ENCODE assay signal across 22 cellular contexts in genomic region chr20:11437611-11438380, GRCh38.
DNase-seq lines count a peak whose midpoint lies in the region; ATAC-seq, FAIRE-seq and TF ChIP-seq lines count a peak whose summit lies in the region.
"Had no signal": no experiment of that assay in that cellular context is flagged by ENCODE, and none has a peak within 500 bp of the region (broad histone marks: within the 10 kb centered on the region; RNA-seq: fewer than 3 reads in every experiment).

No MANE protein-coding gene starts in this region.

- no peak overlapping the region for H3K4me3 ChIP-seq in HAP-1
- H3K4me3 ChIP-seq in bronchial epithelial cell (ENCODE audit: low read depth, low read length): no peak overlapping the region
- H3K4me3 ChIP-seq in smooth muscle cell: no peak overlapping the region
- no peak overlapping the region for H3K4me3 ChIP-seq in Karpas-422 (ENCODE audit: low read length)
- H3K4me3 ChIP-seq in gastroesophageal sphincter: no peak overlapping the region
- H3K4me3 ChIP-seq: BLaER1, GM12878, GM23248 had no signal

- H3K4me2 ChIP-seq in smooth muscle cell (no peak overlapping the region), Karpas-422 (ENCODE audit: low read depth, low read length, poor library complexity, severe bottlenecking) (no peak overlapping the region)
- H3K4me2 ChIP-seq: BLaER1 had no signal

- ATAC-seq in foreskin keratinocyte (peak; percentile 94), gastroesophageal sphincter (no peak)
- ATAC-seq: CD8-positive, alpha-beta T cell; GM12878 had no signal

- H3K9me3 ChIP-seq in HAP-1: peaks cover 13% of the 10 kb centered on the region
- H3K9me3 ChIP-seq in smooth muscle cell (replicated peaks; ENCODE audit: low read depth): no peaks in the 10 kb centered on the region
- peaks cover 14% of the 10 kb centered on the region for H3K9me3 ChIP-seq in Karpas-422 (ENCODE audit: low read length)
- peaks cover 0 to 5% (median 0%) of the 10 kb centered on the region in 3 donors for H3K9me3 ChIP-seq in gastroesophageal sphincter

- H2AFZ ChIP-seq in smooth muscle cell (ENCODE audit: low read depth) (no peak overlapping the region), Karpas-422 (ENCODE audit: low read length) (no peak overlapping the region)
- H2AFZ ChIP-seq: GM23248 had no signal

- in situ Hi-C loops in HAP-1 (cut with MboI; ENCODE audit: low sequenced_read_pairs): loop anchor here (25.0 kb wide), 1 partner anchor 100 kb away; no protein-coding TSS in a partner anchor

- H3K9me2 ChIP-seq in Karpas-422 (replicated peaks; ENCODE audit: insufficient read depth, low read length): no peaks in the 10 kb centered on the region

- H4K20me1 ChIP-seq in smooth muscle cell (ENCODE audit: low read depth) (no peaks in the 10 kb centered on the region), Karpas-422 (ENCODE audit: insufficient read depth, low read depth, low read length) (no peaks in the 10 kb centered on the region)
- H4K20me1 ChIP-seq: BLaER1 had no signal

- H3K27me3 ChIP-seq in HAP-1 (ENCODE audit: low read depth) (no peaks in the 10 kb centered on the region), bronchial epithelial cell (ENCODE audit: control insufficient read depth, insufficient read depth, low read length) (no peaks in the 10 kb centered on the region), foreskin keratinocyte (no peaks in the 10 kb centered on the region), smooth muscle cell (ENCODE audit: low read depth) (no peaks in the 10 kb centered on the region), Karpas-422 (ENCODE audit: low read length) (no peaks in the 10 kb centered on the region), gastroesophageal sphincter (no peaks in the 10 kb centered on the region)
- H3K27me3 ChIP-seq: BLaER1 had no signal

- no peak for TF ChIP-seq EP300 in gastroesophageal sphincter (IDR thresholded peaks at IDR 0.05)

- H3K4me1 ChIP-seq in HAP-1 (peaks cover 18% of the 10 kb centered on the region), foreskin keratinocyte (peaks cover 21% of the 10 kb centered on the region), smooth muscle cell (ENCODE audit: low read depth) (peaks cover 8% of the 10 kb centered on the region), Karpas-422 (ENCODE audit: low read length) (no peaks in the 10 kb centered on the region), gastroesophageal sphincter (no peaks in the 10 kb centered on the region)
- H3K4me1 ChIP-seq: BLaER1 had no signal

- FAIRE-seq in bronchial epithelial cell (lab: Jason Lieb, UNC): no peak
- FAIRE-seq: GM12878, GM19239, H1 had no signal

- no peaks in the 10 kb centered on the region for H3F3A ChIP-seq in smooth muscle cell (ENCODE audit: low read depth)

- no peak for TF ChIP-seq CTCF in bronchial epithelial cell (IDR thresholded peaks at IDR 0.05; ENCODE audit: insufficient read depth, low read length, severe bottlenecking)
- TF ChIP-seq CTCF in foreskin keratinocyte (conservative IDR thresholded peaks at IDR 0.05): no peak
- TF ChIP-seq CTCF in smooth muscle cell (IDR thresholded peaks at IDR 0.05; ENCODE audit: borderline replicate concordance, insufficient read depth, poor library complexity, severe bottlenecking): no peak
- TF ChIP-seq CTCF in gastroesophageal sphincter (IDR thresholded peaks at IDR 0.05): no peak

- TF ChIP-seq POLR2A in gastroesophageal sphincter (IDR thresholded peaks at IDR 0.05): no peak

- H3K27ac ChIP-seq in foreskin keratinocyte (peak overlapping the region; percentile 84), smooth muscle cell (ENCODE audit: low read depth) (peak overlapping the region; percentile 76), Karpas-422 (ENCODE audit: low read length) (no peak overlapping the region), gastroesophageal sphincter (no peak overlapping the region)
- H3K27ac ChIP-seq: BLaER1, C4-2B, GM23248 had no signal

- WGBS in smooth muscle cell (ENCODE audit: low lambda C conversion rate): 74% methylated on average over 5 of the region's 5 CpGs
- WGBS in gastroesophageal sphincter (ENCODE audit: low coverage in 1 of 2), 2 donors: 92 to 93% methylated on average over 2 to 5 of the region's 5 CpGs

- peak; percentile 24 to 96 for DNase-seq in HAP-1 (ENCODE audit: low spot score in 2 of 2)
- DNase-seq in bronchial epithelial cell (ENCODE audit: low read depth): peak; percentile 11
- DNase-seq in foreskin keratinocyte: peak; percentile 47 to 85
- DNase-seq in smooth muscle cell (lab: John Stamatoyannopoulos, UW; ENCODE audit: unreplicated experiment): no peak
- DNase-seq in iPS-NIHi7 (ENCODE audit: extremely low spot score): no peak
- no peak for DNase-seq in DMS 273 (lab: John Stamatoyannopoulos, UW; ENCODE audit: unreplicated experiment)
- DNase-seq in Karpas-422: no peak
- DNase-seq: Caco-2; CD4-positive, CD25-positive, alpha-beta regulatory T cell; CD8-positive, alpha-beta T cell; DMS 273 treated with DMSO at 0.1 percent for 48 hours; DMS79; EL; GDM1; GM23248; H7 had no signal

- H3K79me2 ChIP-seq in smooth muscle cell (ENCODE audit: low read depth) (no peaks in the 10 kb centered on the region), Karpas-422 (ENCODE audit: low read length) (no peaks in the 10 kb centered on the region)

- peak overlapping the region; percentile 35 for H3K9ac ChIP-seq in smooth muscle cell (ENCODE audit: low read depth)
- H3K9ac ChIP-seq in Karpas-422 (ENCODE audit: low read length): no peak overlapping the region
- H3K9ac ChIP-seq: BLaER1, GM23248 had no signal

- H3K36me3 ChIP-seq in HAP-1 (replicated peaks) (no peaks in the 10 kb centered on the region), bronchial epithelial cell (ENCODE audit: control insufficient read depth, insufficient read depth, low read length) (no peaks in the 10 kb centered on the region), smooth muscle cell (ENCODE audit: low read depth) (no peaks in the 10 kb centered on the region), Karpas-422 (ENCODE audit: insufficient read depth, low read length) (no peaks in the 10 kb centered on the region), gastroesophageal sphincter (no peaks in the 10 kb centered on the region)
- H3K36me3 ChIP-seq: BLaER1 had no signal

Comparison
In these comparisons a context has a peak if more than half of its experiments do, and no peak if none do; other contexts are left out.
1. DNase-seq: peak in HAP-1 (2 of 2), bronchial epithelial cell (single experiment) and foreskin keratinocyte (2 of 2); none in smooth muscle cell (single experiment), iPS-NIHi7 (single experiment), DMS 273 (single experiment) and Karpas-422 (single experiment).
2. H3K27ac ChIP-seq: peak in foreskin keratinocyte (single experiment) and smooth muscle cell (single experiment); none in Karpas-422 (single experiment) and gastroesophageal sphincter (0 of 4).